Comparison of ENCODE assay signal across 11 cellular contexts in the genomic region with DNA sequence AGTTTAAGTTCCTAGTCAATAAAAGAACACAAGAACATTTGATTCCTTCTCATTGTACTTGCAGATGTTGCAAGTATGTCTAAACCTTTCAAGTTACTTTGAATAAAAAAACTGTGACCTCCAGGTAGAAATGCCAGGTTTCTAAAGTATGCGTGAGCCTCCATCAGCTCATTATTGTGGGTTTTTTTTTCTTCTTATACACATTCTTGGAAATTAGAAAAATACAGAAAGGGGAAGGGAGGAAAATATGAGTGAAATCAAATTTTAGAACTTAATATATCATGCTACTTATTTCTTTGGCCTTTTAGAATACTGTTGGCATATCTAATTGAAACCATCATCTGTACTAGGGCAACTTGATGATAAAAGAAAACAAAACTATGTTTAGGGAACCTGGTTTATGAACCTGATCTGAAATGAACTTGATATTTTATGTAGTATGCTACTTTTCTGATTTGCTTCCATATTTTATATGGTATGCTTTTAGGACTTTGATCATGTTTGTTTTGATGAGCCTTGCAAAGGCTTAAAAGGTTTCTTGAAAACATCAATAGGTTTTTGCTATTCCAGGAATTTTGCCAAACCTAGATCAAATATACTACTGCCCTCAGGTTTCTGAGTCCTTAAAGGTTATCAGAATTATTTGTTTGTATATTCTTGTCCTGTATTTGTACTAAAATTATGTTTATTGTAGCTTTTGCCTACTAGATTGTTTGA.
"Had no signal": no experiment of that assay in that cellular context is flagged by ENCODE, and none has a peak within 500 bp of the region (broad histone marks: within the 10 kb centered on the region; RNA-seq: fewer than 3 reads in every experiment).

No MANE protein-coding gene starts in this region.

- H3K4me3 Mint-ChIP-seq: endodermal cell had no signal

- H3K9me3 ChIP-seq: lower lobe of right lung, transverse colon had no signal

- H3K27me3 ChIP-seq: transverse colon had no signal

- H3K4me3 ChIP-seq: lower lobe of right lung, smooth muscle cell, transverse colon had no signal

- H3K9me3 Mint-ChIP-seq: endodermal cell had no signal

- H3K27ac ChIP-seq: lower lobe of right lung, transverse colon had no signal

- H3K27ac Mint-ChIP-seq: endodermal cell had no signal

- H3K36me3 ChIP-seq: lower lobe of right lung, transverse colon had no signal

- H3K4me1 ChIP-seq: lower lobe of right lung had no signal

- DNase-seq: activated CD4-positive, alpha-beta T cell treated with anti-CD3 and anti-CD28 coated beads for 48 hours; activated effector memory CD4-positive, alpha-beta T cell treated with anti-CD3 and anti-CD28 coated beads, Interleukin-2, amount 50 U/mL, for 16 hours; activated T-cell treated with anti-CD3 and anti-CD28 coated beads for 4 hours; amniotic stem cell; endodermal cell; erythroblast; hippocampal formation; lower lobe of right lung; midbrain; transverse colon had no signal
